In genomic region chr12:56724660-56724988, GRCh38 we compare ENCODE assay signal across 8 cellular contexts. TPM values are rescaled to one million over a fixed set of nuclear protein-coding genes. Genes with fewer than 3 reads are reported as not detected.
DNase-seq lines count a peak whose midpoint lies in the region; ATAC-seq, FAIRE-seq and TF ChIP-seq lines count a peak whose summit lies in the region.

No MANE protein-coding gene starts in this region.

- H3K27me3 Mint-ChIP-seq in dendritic cell treated with granulocyte-macrophage colony-stimulating factor and Interleukin-4, amounts not matched to agents 40 ng/mL and 50 ng/mL, for 4 days = no peaks in the 10 kb centered on the region

- no peak for TF ChIP-seq CTCF in mucosa of descending colon (IDR thresholded peaks at IDR 0.05)

- H3K36me3 Mint-ChIP-seq in dendritic cell treated with granulocyte-macrophage colony-stimulating factor and Interleukin-4, amounts not matched to agents 40 ng/mL and 50 ng/mL, for 4 days (ENCODE audit: low read depth) = peaks cover 57% of the 10 kb centered on the region

- H3K9me3 ChIP-seq in mucosa of descending colon = no peaks in the 10 kb centered on the region

- peak overlapping the region; percentile 97 for H3K4me3 Mint-ChIP-seq in dendritic cell treated with granulocyte-macrophage colony-stimulating factor and Interleukin-4, amounts not matched to agents 40 ng/mL and 50 ng/mL, for 4 days

- no peak for FAIRE-seq in RCC 7860 (lab: Jason Lieb, UNC)

- H3K4me1 Mint-ChIP-seq in dendritic cell treated with granulocyte-macrophage colony-stimulating factor and Interleukin-4, amounts not matched to agents 40 ng/mL and 50 ng/mL, for 4 days (ENCODE audit: low read depth) = peaks cover 53% of the 10 kb centered on the region

- peaks cover 34% of the 10 kb centered on the region for H3K4me1 ChIP-seq in mucosa of descending colon (ENCODE audit: low read depth)

- H3K27ac Mint-ChIP-seq in dendritic cell treated with granulocyte-macrophage colony-stimulating factor and Interleukin-4, amounts not matched to agents 40 ng/mL and 50 ng/mL, for 4 days = peak overlapping the region; percentile 99

- H3K4me3 ChIP-seq in mucosa of descending colon = peak overlapping the region; percentile 87

- peak; percentile 18 for ATAC-seq in mucosa of descending colon

- H3K36me3 ChIP-seq in mucosa of descending colon (ENCODE audit: low read depth) = no peaks in the 10 kb centered on the region

- intact Hi-C loops in dendritic cell treated with granulocyte-macrophage colony-stimulating factor and Interleukin-4, amounts not matched to agents 40 ng/mL and 50 ng/mL, for 4 days (cut with micrococcal nuclease) = loop anchor here (5.0 kb wide), 1 partner anchor 87 kb away; no protein-coding TSS in a partner anchor
- intact Hi-C loops in mucosa of descending colon (cut with DNase I, micrococcal nuclease) = no loop called here

- peak; percentile 33 for DNase-seq in COLO668 (lab: John Stamatoyannopoulos, UW; ENCODE audit: unreplicated experiment)
- DNase-seq in NCI-H226 = peak; percentile 10
- DNase-seq in mucosa of descending colon = peak in 1 of 3 donors; percentile 42
- DNase-seq in NCI-H2171 (lab: John Stamatoyannopoulos, UW) = no peak
- no peak for DNase-seq in DMS79 treated with DMSO at 0.1 percent for 48 hours (lab: John Stamatoyannopoulos, UW)
- DNase-seq in H4 (ENCODE audit: low spot score) = no peak
- no peak for DNase-seq in RCC 7860 (ENCODE audit: low spot score)

- no peaks in the 10 kb centered on the region for H3K9me3 Mint-ChIP-seq in dendritic cell treated with granulocyte-macrophage colony-stimulating factor and Interleukin-4, amounts not matched to agents 40 ng/mL and 50 ng/mL, for 4 days

RNA-seq across cellular contexts. Expression of gene NACA, which starts 0.5 kb away (rescaled TPM):
- 100 to 1,000 TPM; 507 to 753 (median 639) TPM for total RNA-seq in mucosa of descending colon
- total RNA-seq in H4 (2014; rRNA removed; shearing (Covaris generic)) = 1,775 and 1,870 TPM in 2 replicates

RNA-seq across cellular contexts. Expression of gene PRIM1, which starts 27.5 kb away (rescaled TPM):
- 10 to 100 TPM in 1 of 3 donors, 1 to 10 TPM in 2; 6.3 to 11.5 (median 6.8) TPM for total RNA-seq in mucosa of descending colon
- total RNA-seq in H4 (2014; rRNA removed; shearing (Covaris generic)) = 51.1 and 51.7 TPM in 2 replicates

RNA-seq across cellular contexts. Expression of gene PTGES3, which starts 36.5 kb away (rescaled TPM):
- 100 to 1,000 TPM; 155 to 223 (median 164) TPM for total RNA-seq in mucosa of descending colon
- 139 and 202 TPM in 2 replicates for total RNA-seq in H4 (2014; rRNA removed; shearing (Covaris generic))

RNA-seq across cellular contexts. Expression of gene HSD17B6, which starts 38.5 kb away (rescaled TPM):
- 1 to 10 TPM; 2.7 to 6.7 (median 3.8) TPM for total RNA-seq in mucosa of descending colon
- total RNA-seq in H4 (2014; rRNA removed; shearing (Covaris generic)) = 1.1 and 1.3 TPM in 2 replicates

Comparison
In these comparisons a context has a peak if more than half of its experiments do, and no peak if none do; other contexts are left out.
1. DNase-seq: peak in COLO668 (single experiment) and NCI-H226 (single experiment); none in NCI-H2171 (single experiment), DMS79 treated with DMSO at 0.1 percent for 48 hours (single experiment), H4 (single experiment) and RCC 7860 (single experiment).